14 cellular contexts compared by ENCODE assay signal in the genomic region with DNA sequence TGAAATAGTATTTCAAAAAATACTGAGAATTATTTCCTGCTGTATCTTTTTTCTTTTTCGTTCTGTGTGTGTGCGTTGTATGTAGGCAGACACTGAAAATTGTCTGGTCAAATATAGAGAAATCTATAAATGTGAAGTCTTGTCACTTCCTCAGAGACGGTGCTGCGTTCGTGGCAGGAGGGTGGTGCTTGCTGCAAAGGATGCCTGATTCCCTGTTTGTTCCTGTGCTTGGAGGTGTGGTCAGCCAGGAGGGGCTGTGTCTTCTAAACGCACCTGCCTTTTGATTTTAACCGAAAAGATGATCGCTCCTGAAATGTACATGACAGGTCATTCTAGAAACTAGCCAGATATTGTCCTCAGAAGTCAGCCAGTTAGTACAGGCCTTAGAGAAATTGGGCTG. TPM values are rescaled to one million over a fixed set of nuclear protein-coding genes. Genes with fewer than 3 reads are reported as not detected.
DNase-seq lines count a peak whose midpoint lies in the region; ATAC-seq and TF ChIP-seq lines count a peak whose summit lies in the region.
"Had no signal": no experiment of that assay in that cellular context is flagged by ENCODE, and none has a peak within 500 bp of the region (broad histone marks: within the 10 kb centered on the region; RNA-seq: fewer than 3 reads in every experiment).

No MANE protein-coding gene starts in this region.

- H3K79me2 ChIP-seq in osteoblast (ENCODE audit: insufficient read depth, low read length) = no peaks in the 10 kb centered on the region

- H3K9me3 Mint-ChIP-seq in activated CD4-positive, alpha-beta T cell treated with anti-CD3 and anti-CD28 coated beads, Interleukin-2, amount 10 ng/mL, durations not matched to agents 7 days and 5 days = no peaks in the 10 kb centered on the region

- peak; percentile 41 for DNase-seq in cardiac septum (ENCODE audit: low spot score)
- no peak for DNase-seq in right cardiac atrium
- peak; percentile 4 for DNase-seq in lower lobe of right lung
- DNase-seq in osteoblast (ENCODE audit: insufficient read length, low spot score, missing footprints) = peak; percentile 14
- no peak for DNase-seq in activated CD4-positive, alpha-beta T cell treated with anti-CD3 and anti-CD28 coated beads, Interleukin-2, amount 10 ng/mL, durations not matched to agents 7 days and 5 days
- DNase-seq in coronary artery (ENCODE audit: low spot score) = no peak
- no peak for DNase-seq in WERI-Rb-1
- DNase-seq: 8988T, AML-193, Calu3, DMS 273 treated with DMSO at 0.1 percent for 48 hours, GM23248, H7 had no signal

- no peak overlapping the region for H3K4me3 Mint-ChIP-seq in activated CD4-positive, alpha-beta T cell treated with anti-CD3 and anti-CD28 coated beads, Interleukin-2, amount 10 ng/mL, durations not matched to agents 7 days and 5 days

- no peaks in the 10 kb centered on the region for H3K9me3 ChIP-seq in right cardiac atrium (ENCODE audit: control insufficient read depth, low read length)
- no peaks in the 10 kb centered on the region for H3K9me3 ChIP-seq in lower lobe of right lung
- no peaks in the 10 kb centered on the region for H3K9me3 ChIP-seq in osteoblast (ENCODE audit: low read depth, low read length)
- H3K9me3 ChIP-seq in WERI-Rb-1 (ENCODE audit: severe bottlenecking) = no peaks in the 10 kb centered on the region

- no peak overlapping the region for H3K27ac ChIP-seq in right cardiac atrium (ENCODE audit: low read length)
- H3K27ac ChIP-seq in lower lobe of right lung = no peak overlapping the region
- H3K27ac ChIP-seq in osteoblast (ENCODE audit: low read depth, low read length) = no peak overlapping the region
- H3K27ac ChIP-seq in coronary artery = no peak overlapping the region
- no peak overlapping the region for H3K27ac ChIP-seq in WERI-Rb-1
- H3K27ac ChIP-seq: BLaER1, GM23248 had no signal

- TF ChIP-seq CTCF in lower lobe of right lung (IDR thresholded peaks at IDR 0.05) (no peak), osteoblast (IDR thresholded peaks at IDR 0.05; ENCODE audit: extremely low read depth, low read depth, low read length) (no peak), coronary artery (IDR thresholded peaks at IDR 0.05) (no peak), WERI-Rb-1 (IDR thresholded peaks at IDR 0.05; ENCODE audit: low read depth, low read length) (no peak)

- no peak overlapping the region for H2AFZ ChIP-seq in osteoblast (ENCODE audit: low read length)
- H2AFZ ChIP-seq: GM23248 had no signal

- ATAC-seq in right cardiac atrium (no peak), lower lobe of right lung (no peak)

- 89% methylated on average over 8 of the region's 8 CpGs for WGBS in right cardiac atrium

- H4K20me1 ChIP-seq in osteoblast (ENCODE audit: insufficient read depth, low read length) = no peaks in the 10 kb centered on the region

- no peak overlapping the region for H3K4me3 ChIP-seq in right cardiac atrium (ENCODE audit: low read length)
- H3K4me3 ChIP-seq in lower lobe of right lung = no peak overlapping the region
- no peak overlapping the region for H3K4me3 ChIP-seq in osteoblast (ENCODE audit: insufficient read depth, low read length)
- no peak overlapping the region for H3K4me3 ChIP-seq in coronary artery
- no peak overlapping the region for H3K4me3 ChIP-seq in WERI-Rb-1 (ENCODE audit: low read depth, low read length)
- H3K4me3 ChIP-seq: BLaER1, GM23248 had no signal

- H3K4me1 ChIP-seq in right cardiac atrium (ENCODE audit: control insufficient read depth, insufficient read depth, low read length) (no peaks in the 10 kb centered on the region), lower lobe of right lung (no peaks in the 10 kb centered on the region), osteoblast (ENCODE audit: insufficient read depth, low read length) (no peaks in the 10 kb centered on the region)
- H3K4me1 ChIP-seq: BLaER1 had no signal

- H3K4me2 ChIP-seq in osteoblast (ENCODE audit: insufficient read depth, low read length) = no peak overlapping the region
- H3K4me2 ChIP-seq: BLaER1 had no signal

- no peaks in the 10 kb centered on the region for H3K27me3 Mint-ChIP-seq in activated CD4-positive, alpha-beta T cell treated with anti-CD3 and anti-CD28 coated beads, Interleukin-2, amount 10 ng/mL, durations not matched to agents 7 days and 5 days

- CTCF ChIA-PET in activated CD4-positive, alpha-beta T cell treated with anti-CD3 and anti-CD28 coated beads, Interleukin-2, amount 10 ng/mL, durations not matched to agents 7 days and 5 days (lab: Charles Lee) = no interaction called here

- intact Hi-C loops in cardiac septum (cut with DNase I) = no loop called here
- intact Hi-C loops in right cardiac atrium (cut with DNase I) = loop anchor here in 1 of 4 donors (10.0 kb wide), 1 partner anchor 85 kb away; no protein-coding TSS in a partner anchor
- intact Hi-C loops in lower lobe of right lung (cut with DNase I) = no loop called here

- peaks cover 77% of the 10 kb centered on the region for H3K36me3 ChIP-seq in lower lobe of right lung
- peaks cover 13% of the 10 kb centered on the region for H3K36me3 ChIP-seq in osteoblast (ENCODE audit: insufficient read depth, low read length)
- peaks cover 70% of the 10 kb centered on the region for H3K36me3 ChIP-seq in WERI-Rb-1

- peaks cover 13% of the 10 kb centered on the region for H3K36me3 Mint-ChIP-seq in activated CD4-positive, alpha-beta T cell treated with anti-CD3 and anti-CD28 coated beads, Interleukin-2, amount 10 ng/mL, durations not matched to agents 7 days and 5 days (ENCODE audit: low read depth)

- no peaks in the 10 kb centered on the region for H3K4me1 Mint-ChIP-seq in activated CD4-positive, alpha-beta T cell treated with anti-CD3 and anti-CD28 coated beads, Interleukin-2, amount 10 ng/mL, durations not matched to agents 7 days and 5 days

- H3K27me3 ChIP-seq in right cardiac atrium (ENCODE audit: control insufficient read depth, insufficient read depth) (no peaks in the 10 kb centered on the region), lower lobe of right lung (ENCODE audit: low read depth) (no peaks in the 10 kb centered on the region), osteoblast (ENCODE audit: insufficient read depth, low read length) (no peaks in the 10 kb centered on the region), WERI-Rb-1 (ENCODE audit: insufficient read depth, low read depth, severe bottlenecking) (no peaks in the 10 kb centered on the region)
- H3K27me3 ChIP-seq: BLaER1 had no signal

- no peak overlapping the region for H3K27ac Mint-ChIP-seq in activated CD4-positive, alpha-beta T cell treated with anti-CD3 and anti-CD28 coated beads, Interleukin-2, amount 10 ng/mL, durations not matched to agents 7 days and 5 days

- POLR2A ChIA-PET in activated CD4-positive, alpha-beta T cell treated with anti-CD3 and anti-CD28 coated beads, Interleukin-2, amount 10 ng/mL, durations not matched to agents 7 days and 5 days (lab: Charles Lee) = no interaction called here

RNA-seq across cellular contexts. Expression of gene PRKAR1B, which starts 32.5 kb away (rescaled TPM):
- total RNA-seq in cardiac septum (13.5 TPM), right cardiac atrium (10 to 100 TPM; 22.6 to 38.3 (median 25.1) TPM), lower lobe of right lung (16.8 TPM), osteoblast (5.9 and 6.5 TPM in 2 replicates)
- 20.7 TPM for polyA plus RNA-seq in right cardiac atrium
- 10 to 100 TPM; 29.8 to 32.5 TPM for total RNA-seq in activated CD4-positive, alpha-beta T cell treated with anti-CD3 and anti-CD28 coated beads, Interleukin-2, amount 10 ng/mL, durations not matched to agents 7 days and 5 days

RNA-seq across cellular contexts. Expression of gene DNAAF5, which starts 33.1 kb away (rescaled TPM):
- total RNA-seq in cardiac septum = 22.1 TPM
- 10 to 100 TPM; 12.0 to 20.7 (median 16.1) TPM for total RNA-seq in right cardiac atrium
- polyA plus RNA-seq in right cardiac atrium = 10.2 TPM
- 22.4 TPM for total RNA-seq in lower lobe of right lung
- total RNA-seq in osteoblast = 19.7 and 22.4 TPM in 2 replicates
- 10 to 100 TPM; 21.0 to 23.8 TPM for total RNA-seq in activated CD4-positive, alpha-beta T cell treated with anti-CD3 and anti-CD28 coated beads, Interleukin-2, amount 10 ng/mL, durations not matched to agents 7 days and 5 days

Comparison
In these comparisons a context has a peak if more than half of its experiments do, and no peak if none do; other contexts are left out.
1. DNase-seq: peak in cardiac septum (single experiment), lower lobe of right lung (single experiment) and osteoblast (single experiment); none in right cardiac atrium (0 of 3), activated CD4-positive, alpha-beta T cell treated with anti-CD3 and anti-CD28 coated beads, Interleukin-2, amount 10 ng/mL, durations not matched to agents 7 days and 5 days (single experiment), coronary artery (single experiment) and WERI-Rb-1 (single experiment).